ENCODE assay signal across 8 cellular contexts in genomic region chr10:92965314-92965713, GRCh38.
A peak's percentile ranks its signal among the peaks of the same experiment; 100 is the strongest.
DNase-seq lines count a peak whose midpoint lies in the region; ATAC-seq and TF ChIP-seq lines count a peak whose summit lies in the region.

No MANE protein-coding gene starts in this region.

- peak; percentile 71 for TF ChIP-seq CTCF in A673 (conservative IDR thresholded peaks at IDR 0.05; ENCODE audit: low read depth, low read length)
- TF ChIP-seq CTCF in GM10266 (IDR thresholded peaks at IDR 0.05; ENCODE audit: control insufficient read depth, insufficient read depth, low read depth, missing control alignments), result peak; percentile 56
- TF ChIP-seq CTCF in dorsolateral prefrontal cortex (IDR thresholded peaks at IDR 0.05 in 54 of 56, conservative IDR thresholded peaks at IDR 0.05 in 2 of 56; ENCODE audit: low read depth in 1 of 56, partially characterized antibody in 56 of 56), result peak; percentile 49 to 82 (median 66)

- no peak overlapping the region for H3K18ac ChIP-seq in neuronal stem cell (ENCODE audit: low read length)

- CTCF ChIA-PET in A673 (lab: Charles Lee), result interaction anchor here (0.6 to 0.7 kb wide), 2 partner anchors 42 to 387 kb away, joined by 3 read pairs; no protein-coding TSS in a partner anchor

- H3K4ac ChIP-seq in neuronal stem cell (ENCODE audit: low read length), result no peak overlapping the region

- intact Hi-C loops in A673 (cut with micrococcal nuclease; ENCODE audit: unreplicated experiment), result no loop called here
- intact Hi-C loops in dorsolateral prefrontal cortex (cut with DNase I), result no loop called here

- H2AFZ ChIP-seq in neuronal stem cell (ENCODE audit: low read length), result no peak overlapping the region

- no peak overlapping the region for H2AK5ac ChIP-seq in neuronal stem cell (ENCODE audit: low read depth, low read length)

- DNase-seq in A673 (ENCODE audit: low spot score), result peak; percentile 72
- DNase-seq in GM10266 (ENCODE audit: extremely low spot score), result peak; percentile 27
- peak; percentile 35 for DNase-seq in NOMO-1 treated with DMSO at 0.1 percent for 48 hours (lab: John Stamatoyannopoulos, UW; ENCODE audit: unreplicated experiment)
- DNase-seq in dorsolateral prefrontal cortex, result no peak
- peak; percentile 48 for DNase-seq in neuronal stem cell (ENCODE audit: low spot score)
- no peak for DNase-seq in GOT3 (lab: John Stamatoyannopoulos, UW)
- no peak for DNase-seq in activated CD4-positive, alpha-beta T cell treated with anti-CD3 and anti-CD28 coated beads for 1 hour

- no peak overlapping the region for H3K14ac ChIP-seq in neuronal stem cell (ENCODE audit: low read length)

- no peak overlapping the region for H3K9ac ChIP-seq in neuronal stem cell (ENCODE audit: low read depth, low read length, poor library complexity)

- H2BK12ac ChIP-seq in neuronal stem cell (ENCODE audit: low read length), result no peak overlapping the region

- no peak overlapping the region for H2BK120ac ChIP-seq in neuronal stem cell (ENCODE audit: low read depth, low read length)

- no peak overlapping the region for H3K4me2 ChIP-seq in neuronal stem cell (ENCODE audit: insufficient read depth, low read length, poor library complexity, severe bottlenecking)

- no TSS peak for BruUV-seq in A673 (replicated peaks; lab: Mats Ljungman, UMichigan)

- H3K79me1 ChIP-seq in neuronal stem cell (ENCODE audit: low read depth, low read length), result no peaks in the 10 kb centered on the region

- H3K27me3 ChIP-seq in A673 (replicated peaks; ENCODE audit: insufficient read depth, low read depth, low read length, poor library complexity), result no peaks in the 10 kb centered on the region
- H3K27me3 ChIP-seq in dorsolateral prefrontal cortex, result no peaks in the 10 kb centered on the region
- H3K27me3 ChIP-seq in neuronal stem cell (ENCODE audit: control insufficient read depth in 3 of 3, insufficient read depth in 3 of 3, low read depth in 1 of 3, low read length in 3 of 3), result no peaks in the 10 kb centered on the region

- no peak overlapping the region for H2BK5ac ChIP-seq in neuronal stem cell (ENCODE audit: low read length)

- H3K23ac ChIP-seq in neuronal stem cell (ENCODE audit: low read depth, low read length, poor library complexity), result no peak overlapping the region

- no CpG with 5 or more reads among the region's 2 CpGs for WGBS in neuronal stem cell (ENCODE audit: extremely low coverage in 2 of 2, insufficient read length in 2 of 2, insufficient replicate concordance in 1 of 2), 2 donors

- no peak overlapping the region for H2BK15ac ChIP-seq in neuronal stem cell (ENCODE audit: low read length)

- no peak overlapping the region for H4K8ac ChIP-seq in neuronal stem cell (ENCODE audit: low read depth, low read length)

- H3K4me3 ChIP-seq in A673 (ENCODE audit: low read depth, low read length, poor library complexity, severe bottlenecking), result no peak overlapping the region
- H3K4me3 ChIP-seq in dorsolateral prefrontal cortex, result no peak overlapping the region
- H3K4me3 ChIP-seq in neuronal stem cell (ENCODE audit: low read length in 2 of 2), result no peak overlapping the region

- H3K27ac ChIP-seq in A673 (ENCODE audit: low read depth, low read length, poor library complexity, severe bottlenecking) (no peak overlapping the region), dorsolateral prefrontal cortex (no peak overlapping the region), neuronal stem cell (replicated peaks; ENCODE audit: low read length) (no peak overlapping the region)

- H3K36me3 ChIP-seq in A673 (ENCODE audit: insufficient read depth, low read length, poor library complexity, severe bottlenecking) (no peaks in the 10 kb centered on the region), neuronal stem cell (replicated peaks in 1 of 2; ENCODE audit: control insufficient read depth in 2 of 2, insufficient read depth in 2 of 2, low read length in 2 of 2) (peaks cover 0 to 6% of the 10 kb centered on the region in 2 donors)

- H4K91ac ChIP-seq in neuronal stem cell (ENCODE audit: low read depth, low read length, poor library complexity), result no peak overlapping the region

- ATAC-seq in HG02840 (IDR thresholded peaks at IDR 0.05; ENCODE audit: low FRiP score, unreplicated experiment), result no peak

- H3K9me3 ChIP-seq in A673 (ENCODE audit: low read depth, low read length, poor library complexity, severe bottlenecking) (no peaks in the 10 kb centered on the region), neuronal stem cell (replicated peaks in 1 of 2; ENCODE audit: control insufficient read depth in 2 of 2, insufficient read depth in 1 of 2, low read depth in 1 of 2, low read length in 2 of 2) (no peaks in the 10 kb centered on the region)

- POLR2A ChIA-PET in A673 (lab: Charles Lee; ENCODE audit: low non-redundant PET), result no interaction called here

- H3K4me1 ChIP-seq in A673 (ENCODE audit: insufficient read depth, low read length, poor library complexity, severe bottlenecking) (no peaks in the 10 kb centered on the region), neuronal stem cell (ENCODE audit: control insufficient read depth in 2 of 2, insufficient read depth in 1 of 2, low read depth in 1 of 2, low read length in 2 of 2) (no peaks in the 10 kb centered on the region)

Comparison
In these comparisons a context has a peak if more than half of its experiments do, and no peak if none do; other contexts are left out.
1. DNase-seq: peak in A673 (single experiment), GM10266 (single experiment), NOMO-1 treated with DMSO at 0.1 percent for 48 hours (single experiment) and neuronal stem cell (single experiment); none in dorsolateral prefrontal cortex (0 of 10), GOT3 (single experiment) and activated CD4-positive, alpha-beta T cell treated with anti-CD3 and anti-CD28 coated beads for 1 hour (single experiment).
2. Peak in every context shown above with its lines, with median percentiles within 50 percentile points of each other: CTCF ChIP-seq.